Comparison of ENCODE assay signal across 1 cellular context in genomic region chr7:101126651-101127459, GRCh38.
A peak's percentile ranks its signal among the peaks of the same experiment; 100 is the strongest.
TF ChIP-seq lines count a peak whose summit lies in the region.

TSS of gene SERPINE1 (plus strand) at chr7:101127104. CDS start at chr7:101128394, 1,290 bp downstream.

TF ChIP-seq in HepG2, 621 proteins besides CTCF, POLR2A, EP300 and RAD21 (continued from another document and continues in another):
- TF ChIP-seq RXRB (CRISPR knock-in tag; IDR thresholded peaks at IDR 0.05; ENCODE audit: borderline replicate concordance) (peak; percentile 96), MED13 (CRISPR knock-in tag; IDR thresholded peaks at IDR 0.05) (0 out of 2 replicates have a peak, but pooled peaks have one; percentile 64), ARHGAP35 (CRISPR knock-in tag; IDR thresholded peaks at IDR 0.05; ENCODE audit: borderline replicate concordance) (0 out of 2 replicates have a peak, but pooled peaks have one; percentile 86), ZNF343 (CRISPR knock-in tag; IDR thresholded peaks at IDR 0.05) (peak; percentile 56; the same call in 1 of the 2 replicates), HOXD1 (CRISPR knock-in tag; IDR thresholded peaks at IDR 0.05) (no peak), BCL6 (CRISPR knock-in tag; IDR thresholded peaks at IDR 0.05) (peak; percentile 87), MTA3 (CRISPR knock-in tag; IDR thresholded peaks at IDR 0.05) (no peak), HOXA7 (CRISPR knock-in tag; IDR thresholded peaks at IDR 0.05) (no peak), ZNF609 (CRISPR knock-in tag; IDR thresholded peaks at IDR 0.05; ENCODE audit: borderline replicate concordance) (peak; percentile 91), GABPA (IDR thresholded peaks at IDR 0.05; ENCODE audit: low read depth, low read length) (no peak), GABPA (CRISPR knock-in tag; IDR thresholded peaks at IDR 0.05; ENCODE audit: low read depth) (no peak), TOPORS (CRISPR knock-in tag; IDR thresholded peaks at IDR 0.05) (0 out of 2 replicates have a peak, but pooled peaks have one; percentile 40), ARID2 (CRISPR knock-in tag; IDR thresholded peaks at IDR 0.05; ENCODE audit: borderline replicate concordance) (0 out of 2 replicates have a peak, but pooled peaks have one; percentile 84), SOX6 (IDR thresholded peaks at IDR 0.05) (no peak), SOX6 (CRISPR knock-in tag; IDR thresholded peaks at IDR 0.05) (peak; percentile 99), ZNF33A (CRISPR knock-in tag; IDR thresholded peaks at IDR 0.05; ENCODE audit: borderline replicate concordance) (no peak; the same call in 1 of the 2 replicates), ZNF276 (CRISPR knock-in tag; IDR thresholded peaks at IDR 0.05; ENCODE audit: low read depth) (no peak), ARID3A (IDR thresholded peaks at IDR 0.05; ENCODE audit: low read depth, low read length) (peak; percentile 51), ZMAT5 (CRISPR knock-in tag; IDR thresholded peaks at IDR 0.05; ENCODE audit: borderline replicate concordance, low read depth) (no peak), DR1 (CRISPR knock-in tag; IDR thresholded peaks at IDR 0.05) (peak; percentile 83), ZNF326 (CRISPR knock-in tag; IDR thresholded peaks at IDR 0.05; ENCODE audit: borderline replicate concordance) (no peak), TCF7 (IDR thresholded peaks at IDR 0.05; ENCODE audit: low read depth) (peak; percentile 51; the same call in 1 of the 2 replicates), ASH2L (IDR thresholded peaks at IDR 0.05; ENCODE audit: insufficient read length, low read depth, low read length) (peak; percentile 69), FOSL2 (CRISPR knock-in tag; IDR thresholded peaks at IDR 0.05) (peak; percentile 77), SALL2 (CRISPR knock-in tag; IDR thresholded peaks at IDR 0.05) (peak; percentile 94), TCF7L2 (IDR thresholded peaks at IDR 0.05; ENCODE audit: low read depth, low read length) (no peak), ZNF34 (CRISPR knock-in tag; IDR thresholded peaks at IDR 0.05; ENCODE audit: borderline replicate concordance) (peak; percentile 96), ZNF720 (CRISPR knock-in tag; IDR thresholded peaks at IDR 0.05) (no peak), STAT5B (CRISPR knock-in tag; IDR thresholded peaks at IDR 0.05) (no peak), KDM1A (CRISPR knock-in tag; IDR thresholded peaks at IDR 0.05) (no peak), NONO (IDR thresholded peaks at IDR 0.05) (no peak), NONO (CRISPR knock-in tag; conservative IDR thresholded peaks at IDR 0.05) (peak; percentile 96), THYN1 (CRISPR knock-in tag; IDR thresholded peaks at IDR 0.05; ENCODE audit: borderline replicate concordance, low read depth) (peak; percentile 57; the same call in 1 of the 2 replicates), REXO4 (CRISPR knock-in tag; IDR thresholded peaks at IDR 0.05; ENCODE audit: borderline replicate concordance) (peak; percentile 19; the same call in 1 of the 2 replicates), FIP1L1 (IDR thresholded peaks at IDR 0.05; ENCODE audit: borderline replicate concordance, insufficient read depth, low read depth, low read length) (no peak), ZC3H13 (CRISPR knock-in tag; IDR thresholded peaks at IDR 0.05) (peak; percentile 92), ZNF260 (CRISPR knock-in tag; IDR thresholded peaks at IDR 0.05; ENCODE audit: borderline replicate concordance, low read depth) (no peak)
- TF ChIP-seq, protein P1, sequence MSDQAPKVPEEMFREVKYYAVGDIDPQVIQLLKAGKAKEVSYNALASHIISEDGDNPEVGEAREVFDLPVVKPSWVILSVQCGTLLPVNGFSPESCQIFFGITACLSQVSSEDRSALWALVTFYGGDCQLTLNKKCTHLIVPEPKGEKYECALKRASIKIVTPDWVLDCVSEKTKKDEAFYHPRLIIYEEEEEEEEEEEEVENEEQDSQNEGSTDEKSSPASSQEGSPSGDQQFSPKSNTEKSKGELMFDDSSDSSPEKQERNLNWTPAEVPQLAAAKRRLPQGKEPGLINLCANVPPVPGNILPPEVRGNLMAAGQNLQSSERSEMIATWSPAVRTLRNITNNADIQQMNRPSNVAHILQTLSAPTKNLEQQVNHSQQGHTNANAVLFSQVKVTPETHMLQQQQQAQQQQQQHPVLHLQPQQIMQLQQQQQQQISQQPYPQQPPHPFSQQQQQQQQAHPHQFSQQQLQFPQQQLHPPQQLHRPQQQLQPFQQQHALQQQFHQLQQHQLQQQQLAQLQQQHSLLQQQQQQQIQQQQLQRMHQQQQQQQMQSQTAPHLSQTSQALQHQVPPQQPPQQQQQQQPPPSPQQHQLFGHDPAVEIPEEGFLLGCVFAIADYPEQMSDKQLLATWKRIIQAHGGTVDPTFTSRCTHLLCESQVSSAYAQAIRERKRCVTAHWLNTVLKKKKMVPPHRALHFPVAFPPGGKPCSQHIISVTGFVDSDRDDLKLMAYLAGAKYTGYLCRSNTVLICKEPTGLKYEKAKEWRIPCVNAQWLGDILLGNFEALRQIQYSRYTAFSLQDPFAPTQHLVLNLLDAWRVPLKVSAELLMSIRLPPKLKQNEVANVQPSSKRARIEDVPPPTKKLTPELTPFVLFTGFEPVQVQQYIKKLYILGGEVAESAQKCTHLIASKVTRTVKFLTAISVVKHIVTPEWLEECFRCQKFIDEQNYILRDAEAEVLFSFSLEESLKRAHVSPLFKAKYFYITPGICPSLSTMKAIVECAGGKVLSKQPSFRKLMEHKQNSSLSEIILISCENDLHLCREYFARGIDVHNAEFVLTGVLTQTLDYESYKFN (CRISPR knock-in tag; conservative IDR thresholded peaks at IDR 0.05): peak; percentile 86
- TF ChIP-seq, protein P2, sequence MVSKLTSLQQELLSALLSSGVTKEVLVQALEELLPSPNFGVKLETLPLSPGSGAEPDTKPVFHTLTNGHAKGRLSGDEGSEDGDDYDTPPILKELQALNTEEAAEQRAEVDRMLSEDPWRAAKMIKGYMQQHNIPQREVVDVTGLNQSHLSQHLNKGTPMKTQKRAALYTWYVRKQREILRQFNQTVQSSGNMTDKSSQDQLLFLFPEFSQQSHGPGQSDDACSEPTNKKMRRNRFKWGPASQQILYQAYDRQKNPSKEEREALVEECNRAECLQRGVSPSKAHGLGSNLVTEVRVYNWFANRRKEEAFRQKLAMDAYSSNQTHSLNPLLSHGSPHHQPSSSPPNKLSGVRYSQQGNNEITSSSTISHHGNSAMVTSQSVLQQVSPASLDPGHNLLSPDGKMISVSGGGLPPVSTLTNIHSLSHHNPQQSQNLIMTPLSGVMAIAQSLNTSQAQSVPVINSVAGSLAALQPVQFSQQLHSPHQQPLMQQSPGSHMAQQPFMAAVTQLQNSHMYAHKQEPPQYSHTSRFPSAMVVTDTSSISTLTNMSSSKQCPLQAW (CRISPR knock-in tag; IDR thresholded peaks at IDR 0.05): peak; percentile 40; the same call in 1 of the 2 replicates
- TF ChIP-seq, protein P3, sequence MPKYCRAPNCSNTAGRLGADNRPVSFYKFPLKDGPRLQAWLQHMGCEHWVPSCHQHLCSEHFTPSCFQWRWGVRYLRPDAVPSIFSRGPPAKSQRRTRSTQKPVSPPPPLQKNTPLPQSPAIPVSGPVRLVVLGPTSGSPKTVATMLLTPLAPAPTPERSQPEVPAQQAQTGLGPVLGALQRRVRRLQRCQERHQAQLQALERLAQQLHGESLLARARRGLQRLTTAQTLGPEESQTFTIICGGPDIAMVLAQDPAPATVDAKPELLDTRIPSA (CRISPR knock-in tag; IDR thresholded peaks at IDR 0.05; ENCODE audit: borderline replicate concordance): no peak
- TF ChIP-seq, protein P4, sequence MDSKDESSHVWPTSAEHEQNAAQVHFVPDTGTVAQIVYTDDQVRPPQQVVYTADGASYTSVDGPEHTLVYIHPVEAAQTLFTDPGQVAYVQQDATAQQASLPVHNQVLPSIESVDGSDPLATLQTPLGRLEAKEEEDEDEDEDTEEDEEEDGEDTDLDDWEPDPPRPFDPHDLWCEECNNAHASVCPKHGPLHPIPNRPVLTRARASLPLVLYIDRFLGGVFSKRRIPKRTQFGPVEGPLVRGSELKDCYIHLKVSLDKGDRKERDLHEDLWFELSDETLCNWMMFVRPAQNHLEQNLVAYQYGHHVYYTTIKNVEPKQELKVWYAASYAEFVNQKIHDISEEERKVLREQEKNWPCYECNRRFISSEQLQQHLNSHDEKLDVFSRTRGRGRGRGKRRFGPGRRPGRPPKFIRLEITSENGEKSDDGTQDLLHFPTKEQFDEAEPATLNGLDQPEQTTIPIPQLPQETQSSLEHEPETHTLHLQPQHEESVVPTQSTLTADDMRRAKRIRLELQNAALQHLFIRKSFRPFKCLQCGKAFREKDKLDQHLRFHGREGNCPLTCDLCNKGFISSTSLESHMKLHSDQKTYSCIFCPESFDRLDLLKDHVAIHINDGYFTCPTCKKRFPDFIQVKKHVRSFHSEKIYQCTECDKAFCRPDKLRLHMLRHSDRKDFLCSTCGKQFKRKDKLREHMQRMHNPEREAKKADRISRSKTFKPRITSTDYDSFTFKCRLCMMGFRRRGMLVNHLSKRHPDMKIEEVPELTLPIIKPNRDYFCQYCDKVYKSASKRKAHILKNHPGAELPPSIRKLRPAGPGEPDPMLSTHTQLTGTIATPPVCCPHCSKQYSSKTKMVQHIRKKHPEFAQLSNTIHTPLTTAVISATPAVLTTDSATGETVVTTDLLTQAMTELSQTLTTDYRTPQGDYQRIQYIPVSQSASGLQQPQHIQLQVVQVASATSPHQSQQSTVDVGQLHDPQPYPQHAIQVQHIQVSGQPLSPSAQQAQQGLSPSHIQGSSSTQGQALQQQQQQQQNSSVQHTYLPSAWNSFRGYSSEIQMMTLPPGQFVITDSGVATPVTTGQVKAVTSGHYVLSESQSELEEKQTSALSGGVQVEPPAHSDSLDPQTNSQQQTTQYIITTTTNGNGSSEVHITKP (CRISPR knock-in tag; IDR thresholded peaks at IDR 0.05; ENCODE audit: low read depth): peak; percentile 2; the same call in 1 of the 2 replicates
- TF ChIP-seq, protein P5, sequence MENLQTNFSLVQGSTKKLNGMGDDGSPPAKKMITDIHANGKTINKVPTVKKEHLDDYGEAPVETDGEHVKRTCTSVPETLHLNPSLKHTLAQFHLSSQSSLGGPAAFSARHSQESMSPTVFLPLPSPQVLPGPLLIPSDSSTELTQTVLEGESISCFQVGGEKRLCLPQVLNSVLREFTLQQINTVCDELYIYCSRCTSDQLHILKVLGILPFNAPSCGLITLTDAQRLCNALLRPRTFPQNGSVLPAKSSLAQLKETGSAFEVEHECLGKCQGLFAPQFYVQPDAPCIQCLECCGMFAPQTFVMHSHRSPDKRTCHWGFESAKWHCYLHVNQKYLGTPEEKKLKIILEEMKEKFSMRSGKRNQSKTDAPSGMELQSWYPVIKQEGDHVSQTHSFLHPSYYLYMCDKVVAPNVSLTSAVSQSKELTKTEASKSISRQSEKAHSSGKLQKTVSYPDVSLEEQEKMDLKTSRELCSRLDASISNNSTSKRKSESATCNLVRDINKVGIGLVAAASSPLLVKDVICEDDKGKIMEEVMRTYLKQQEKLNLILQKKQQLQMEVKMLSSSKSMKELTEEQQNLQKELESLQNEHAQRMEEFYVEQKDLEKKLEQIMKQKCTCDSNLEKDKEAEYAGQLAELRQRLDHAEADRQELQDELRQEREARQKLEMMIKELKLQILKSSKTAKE (CRISPR knock-in tag; IDR thresholded peaks at IDR 0.05; ENCODE audit: borderline replicate concordance): peak; percentile 97
